In the genomic region with DNA sequence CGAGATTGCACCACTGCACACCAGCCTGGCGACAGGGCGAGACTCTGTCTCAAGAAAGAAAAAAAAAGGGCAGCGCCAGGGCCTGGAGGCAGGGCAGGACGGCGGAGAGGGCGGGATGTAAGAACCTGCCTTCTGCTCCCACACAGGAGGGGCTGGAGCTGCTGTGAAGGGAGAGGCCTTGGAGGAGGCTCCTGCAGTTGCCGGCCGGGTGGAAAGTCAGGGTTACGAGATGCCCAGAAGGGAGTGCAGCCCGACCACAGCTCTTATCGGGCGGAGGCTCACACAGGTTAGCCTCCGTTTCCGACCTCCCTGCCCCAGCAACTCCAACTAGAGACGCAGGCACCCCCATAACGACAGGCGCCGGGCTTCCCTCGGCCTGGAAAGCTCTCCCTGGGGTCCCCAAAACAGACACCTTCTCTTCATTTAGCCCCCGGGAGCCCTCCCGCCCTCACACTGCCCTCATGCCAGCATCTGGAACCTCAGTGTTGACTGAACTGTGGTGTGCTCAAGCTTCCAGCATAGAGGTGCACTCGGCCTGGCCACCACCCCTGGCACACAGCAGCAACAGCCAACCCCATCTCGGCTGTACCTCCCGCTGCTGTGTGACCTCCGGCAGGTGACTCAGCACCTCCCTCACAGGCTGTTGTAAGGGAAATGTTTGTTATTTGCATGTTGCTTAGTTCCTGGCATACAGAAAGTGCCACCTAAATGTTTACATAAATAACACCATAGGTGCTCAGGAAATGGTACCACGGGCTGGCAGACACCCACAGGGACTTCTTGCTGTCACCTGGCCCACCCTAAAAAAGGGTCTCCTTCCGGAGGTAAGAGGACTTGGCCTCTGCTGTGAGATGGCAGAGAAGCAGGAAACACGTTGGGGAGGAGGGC, we compare ENCODE assay signal across 8 cellular contexts. TPM values are rescaled to one million over a fixed set of nuclear protein-coding genes. Genes with fewer than 3 reads are reported as not detected.
DNase-seq lines count a peak whose midpoint lies in the region; ATAC-seq and TF ChIP-seq lines count a peak whose summit lies in the region.

No MANE protein-coding gene starts in this region.

- DNase-seq in Daoy (ENCODE audit: low read depth), result peak; percentile 91
- DNase-seq in NCI-H2196 treated with DMSO at 0.1 percent for 48 hours (lab: John Stamatoyannopoulos, UW; ENCODE audit: unreplicated experiment), result peak; percentile 78
- DNase-seq in activated naive CD4-positive, alpha-beta T cell treated with anti-CD3 and anti-CD28 coated beads for 36 hours, result peak; percentile 53
- peak; percentile 69 for DNase-seq in iPS DF 4.7 (ENCODE audit: extremely low read depth, low spot score)
- DNase-seq in CD14-positive monocyte (ENCODE audit: low spot score), result no peak
- DNase-seq in activated T-helper 1 cell treated with anti-CD3 and anti-CD28 coated beads, Interleukin-12 subunit alpha, Interleukin-12 subunit beta, Interleukin-2, Interleukin-4 antibody, amounts not matched to agents 30 ng/mL and 10 ng/mL and 1 ng/mL, durations not matched to agents 14 hours and 24 hours and 36 hours (ENCODE audit: low spot score), result no peak

- H3K9me3 Mint-ChIP-seq in activated naive CD4-positive, alpha-beta T cell treated with anti-CD3 and anti-CD28 coated beads for 36 hours, result no peaks in the 10 kb centered on the region
- H3K9me3 Mint-ChIP-seq in CD14-positive monocyte, result peaks cover 0 to 13% (median 5%) of the 10 kb centered on the region in 7 donors
- no peaks in the 10 kb centered on the region for H3K9me3 Mint-ChIP-seq in activated T-helper 1 cell treated with anti-CD3 and anti-CD28 coated beads, Interleukin-12 subunit alpha, Interleukin-12 subunit beta, Interleukin-2, Interleukin-4 antibody, amounts not matched to agents 30 ng/mL and 10 ng/mL and 1 ng/mL, durations not matched to agents 14 hours and 24 hours and 36 hours

- H3K4me3 ChIP-seq in skin epidermis, result peak overlapping the region; percentile 31 to 49 (median 44)

- TF ChIP-seq CTCF in CD14-positive monocyte (IDR thresholded peaks at IDR 0.05), result no peak

- CTCF ChIA-PET in activated naive CD4-positive, alpha-beta T cell treated with anti-CD3 and anti-CD28 coated beads for 36 hours (lab: Charles Lee), result no interaction called here

- H3K4me3 Mint-ChIP-seq in activated naive CD4-positive, alpha-beta T cell treated with anti-CD3 and anti-CD28 coated beads for 36 hours, result peak overlapping the region; percentile 21
- peak overlapping the region in 1 of 2 donors; percentile 72 for H3K4me3 Mint-ChIP-seq in CD14-positive monocyte
- H3K4me3 Mint-ChIP-seq in activated T-helper 1 cell treated with anti-CD3 and anti-CD28 coated beads, Interleukin-12 subunit alpha, Interleukin-12 subunit beta, Interleukin-2, Interleukin-4 antibody, amounts not matched to agents 30 ng/mL and 10 ng/mL and 1 ng/mL, durations not matched to agents 14 hours and 24 hours and 36 hours, result no peak overlapping the region

- peaks cover 47% of the 10 kb centered on the region for H3K27me3 Mint-ChIP-seq in activated naive CD4-positive, alpha-beta T cell treated with anti-CD3 and anti-CD28 coated beads for 36 hours (ENCODE audit: low read depth)
- H3K27me3 Mint-ChIP-seq in CD14-positive monocyte (ENCODE audit: low read depth in 3 of 3), result peaks cover 48 to 68% (median 61%) of the 10 kb centered on the region in 3 donors
- peaks cover 44% of the 10 kb centered on the region for H3K27me3 Mint-ChIP-seq in activated T-helper 1 cell treated with anti-CD3 and anti-CD28 coated beads, Interleukin-12 subunit alpha, Interleukin-12 subunit beta, Interleukin-2, Interleukin-4 antibody, amounts not matched to agents 30 ng/mL and 10 ng/mL and 1 ng/mL, durations not matched to agents 14 hours and 24 hours and 36 hours (ENCODE audit: insufficient read depth)

- peak overlapping the region; percentile 26 to 92 (median 82) for H3K27ac ChIP-seq in skin epidermis

- intact Hi-C loops in activated naive CD4-positive, alpha-beta T cell treated with anti-CD3 and anti-CD28 coated beads for 36 hours (cut with micrococcal nuclease), result no loop called here
- intact Hi-C loops in CD14-positive monocyte (cut with micrococcal nuclease), result no loop called here
- intact Hi-C loops in activated T-helper 1 cell treated with anti-CD3 and anti-CD28 coated beads, Interleukin-12 subunit alpha, Interleukin-12 subunit beta, Interleukin-2, Interleukin-4 antibody, amounts not matched to agents 30 ng/mL and 10 ng/mL and 1 ng/mL, durations not matched to agents 14 hours and 24 hours and 36 hours (cut with micrococcal nuclease), result no loop called here

- no peak overlapping the region for H3K27ac Mint-ChIP-seq in activated naive CD4-positive, alpha-beta T cell treated with anti-CD3 and anti-CD28 coated beads for 36 hours
- H3K27ac Mint-ChIP-seq in CD14-positive monocyte, result peak overlapping the region in 1 of 7 donors; percentile 46
- H3K27ac Mint-ChIP-seq in activated T-helper 1 cell treated with anti-CD3 and anti-CD28 coated beads, Interleukin-12 subunit alpha, Interleukin-12 subunit beta, Interleukin-2, Interleukin-4 antibody, amounts not matched to agents 30 ng/mL and 10 ng/mL and 1 ng/mL, durations not matched to agents 14 hours and 24 hours and 36 hours, result no peak overlapping the region

- H3K36me3 Mint-ChIP-seq in activated naive CD4-positive, alpha-beta T cell treated with anti-CD3 and anti-CD28 coated beads for 36 hours (ENCODE audit: low read depth), result no peaks in the 10 kb centered on the region
- no peaks in the 10 kb centered on the region for H3K36me3 Mint-ChIP-seq in CD14-positive monocyte
- H3K36me3 Mint-ChIP-seq in activated T-helper 1 cell treated with anti-CD3 and anti-CD28 coated beads, Interleukin-12 subunit alpha, Interleukin-12 subunit beta, Interleukin-2, Interleukin-4 antibody, amounts not matched to agents 30 ng/mL and 10 ng/mL and 1 ng/mL, durations not matched to agents 14 hours and 24 hours and 36 hours (ENCODE audit: low read depth), result no peaks in the 10 kb centered on the region

- ATAC-seq in HG03045 (IDR thresholded peaks at IDR 0.05; ENCODE audit: unreplicated experiment), result no peak

- peaks cover 12% of the 10 kb centered on the region for H3K4me1 Mint-ChIP-seq in activated naive CD4-positive, alpha-beta T cell treated with anti-CD3 and anti-CD28 coated beads for 36 hours (ENCODE audit: low read depth)
- H3K4me1 Mint-ChIP-seq in CD14-positive monocyte, result peaks cover 5% of the 10 kb centered on the region
- H3K4me1 Mint-ChIP-seq in activated T-helper 1 cell treated with anti-CD3 and anti-CD28 coated beads, Interleukin-12 subunit alpha, Interleukin-12 subunit beta, Interleukin-2, Interleukin-4 antibody, amounts not matched to agents 30 ng/mL and 10 ng/mL and 1 ng/mL, durations not matched to agents 14 hours and 24 hours and 36 hours (ENCODE audit: low read depth), result no peaks in the 10 kb centered on the region

RNA-seq across cellular contexts. Expression of gene PLPP2, which starts 1.3 kb away (rescaled TPM):
- 42.7 and 54.6 TPM in 2 replicates for total RNA-seq in Daoy (2014; rRNA removed; shearing (Covaris generic))
- under 1 TPM; 0.25 to 0.41 TPM for total RNA-seq in activated naive CD4-positive, alpha-beta T cell treated with anti-CD3 and anti-CD28 coated beads for 36 hours
- not detected for polyA plus RNA-seq in CD14-positive monocyte
- 0.16 and 0.34 TPM in 2 replicates for total RNA-seq in activated T-helper 1 cell treated with anti-CD3 and anti-CD28 coated beads, Interleukin-12 subunit alpha, Interleukin-12 subunit beta, Interleukin-2, Interleukin-4 antibody, amounts not matched to agents 30 ng/mL and 10 ng/mL and 1 ng/mL, durations not matched to agents 14 hours and 24 hours and 36 hours

RNA-seq across cellular contexts. Expression of gene MIER2, which starts 54.7 kb away (rescaled TPM):
- total RNA-seq in Daoy (2014; rRNA removed; shearing (Covaris generic)), result 8.8 and 12.9 TPM in 2 replicates
- total RNA-seq in activated naive CD4-positive, alpha-beta T cell treated with anti-CD3 and anti-CD28 coated beads for 36 hours, result 10 to 100 TPM; 19.4 to 20.4 TPM
- 1 to 10 TPM; 3.6 to 6.9 TPM for polyA plus RNA-seq in CD14-positive monocyte
- 32.0 and 34.2 TPM in 2 replicates for total RNA-seq in activated T-helper 1 cell treated with anti-CD3 and anti-CD28 coated beads, Interleukin-12 subunit alpha, Interleukin-12 subunit beta, Interleukin-2, Interleukin-4 antibody, amounts not matched to agents 30 ng/mL and 10 ng/mL and 1 ng/mL, durations not matched to agents 14 hours and 24 hours and 36 hours

Comparison
In these comparisons a context has a peak if more than half of its experiments do, and no peak if none do; other contexts are left out.
1. DNase-seq: peak in Daoy (single experiment), NCI-H2196 treated with DMSO at 0.1 percent for 48 hours (single experiment), activated naive CD4-positive, alpha-beta T cell treated with anti-CD3 and anti-CD28 coated beads for 36 hours (single experiment) and iPS DF 4.7 (single experiment); none in CD14-positive monocyte (single experiment) and activated T-helper 1 cell treated with anti-CD3 and anti-CD28 coated beads, Interleukin-12 subunit alpha, Interleukin-12 subunit beta, Interleukin-2, Interleukin-4 antibody, amounts not matched to agents 30 ng/mL and 10 ng/mL and 1 ng/mL, durations not matched to agents 14 hours and 24 hours and 36 hours (single experiment).
2. RNA of gene PLPP2, which starts 1.3 kb away (total RNA-seq): 42.7 to 54.6 TPM in Daoy; 0.25 to 0.41 TPM in activated naive CD4-positive, alpha-beta T cell treated with anti-CD3 and anti-CD28 coated beads for 36 hours and 0.16 to 0.34 TPM in activated T-helper 1 cell treated with anti-CD3 and anti-CD28 coated beads, Interleukin-12 subunit alpha, Interleukin-12 subunit beta, Interleukin-2, Interleukin-4 antibody, amounts not matched to agents 30 ng/mL and 10 ng/mL and 1 ng/mL, durations not matched to agents 14 hours and 24 hours and 36 hours; every median in the first group is over 10 times any median in the second.